Comparison of ENCODE assay signal across 21 cellular contexts in the genomic region with DNA sequence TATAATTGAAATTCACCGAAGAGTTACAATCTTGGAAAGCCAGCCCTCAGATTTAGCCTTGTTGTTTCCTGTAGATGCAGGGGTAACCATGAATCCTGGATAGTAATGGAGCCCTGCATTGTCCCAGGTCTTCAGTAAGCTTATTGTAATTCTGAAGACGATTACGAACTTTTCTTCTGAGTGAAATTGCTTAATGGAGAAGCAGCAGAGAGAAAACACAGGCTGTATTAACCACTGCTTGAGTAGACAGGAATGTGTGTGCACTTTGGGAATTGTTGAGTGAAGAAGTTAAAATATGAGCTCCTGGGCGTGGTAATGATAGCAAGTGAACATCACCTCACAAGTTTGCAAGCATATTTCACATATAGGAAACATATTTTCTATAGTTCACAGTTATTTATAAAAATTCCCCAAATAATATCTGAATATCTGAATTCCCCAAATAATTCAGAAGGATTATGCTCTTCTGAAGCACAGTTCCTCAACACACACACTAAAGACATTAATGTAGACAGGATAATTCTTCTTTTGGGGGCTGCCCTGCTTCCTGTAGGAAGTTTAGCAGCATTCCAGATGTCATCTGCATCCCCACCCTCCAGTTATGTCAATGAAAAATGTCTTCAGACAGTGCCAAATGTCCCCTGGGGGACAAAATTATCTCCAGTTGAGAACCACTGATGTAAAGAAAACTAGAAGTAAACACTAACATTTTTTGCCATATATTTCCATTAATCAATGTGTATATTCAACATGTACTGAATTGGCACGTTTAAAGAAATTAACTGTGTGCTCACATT. TPM values are rescaled to one million over a fixed set of nuclear protein-coding genes. Genes with fewer than 3 reads are reported as not detected.
DNase-seq lines count a peak whose midpoint lies in the region; ATAC-seq, FAIRE-seq and TF ChIP-seq lines count a peak whose summit lies in the region.
"Had no signal": no experiment of that assay in that cellular context is flagged by ENCODE, and none has a peak within 500 bp of the region (broad histone marks: within the 10 kb centered on the region; RNA-seq: fewer than 3 reads in every experiment).

No MANE protein-coding gene starts in this region.

- TF ChIP-seq POLR2A in transverse colon (IDR thresholded peaks at IDR 0.05) (no peak), GM18505 (IDR thresholded peaks at IDR 0.05; ENCODE audit: borderline replicate concordance, extremely low read depth, insufficient read depth, insufficient read length) (no peak)

- no peaks in the 10 kb centered on the region for H3K36me3 Mint-ChIP-seq in GM23338 (ENCODE audit: low read depth)
- H3K36me3 Mint-ChIP-seq: activated CD8-positive, alpha-beta memory T cell treated with anti-CD3 and anti-CD28 coated beads, Interleukin-2, amount 10 ng/mL, durations not matched to agents 7 days and 5 days had no signal

- FAIRE-seq in D721Med (lab: Jason Lieb, UNC): no peak

- no peak for TF ChIP-seq CTCF in GM23338 (conservative IDR thresholded peaks at IDR 0.05; ENCODE audit: low read depth in 2 of 2)
- TF ChIP-seq CTCF in transverse colon (IDR thresholded peaks at IDR 0.05): no peak
- TF ChIP-seq CTCF in D721Med (IDR thresholded peaks at IDR 0.05; ENCODE audit: insufficient read depth, missing control alignments): no peak

- ATAC-seq in GM23338 (no peak), GM18505 (IDR thresholded peaks at IDR 0.05; ENCODE audit: unreplicated experiment) (no peak)
- ATAC-seq: activated CD4-positive, alpha-beta T cell treated with anti-CD3 and anti-CD28 coated beads for 36 hours; activated CD8-positive, alpha-beta memory T cell treated with anti-CD3 and anti-CD28 coated beads, Interleukin-2, amount 10 ng/mL, durations not matched to agents 7 days and 5 days; SK-N-SH treated with all-trans-retinoic acid at 6 μM for 48 hours had no signal

- no peaks in the 10 kb centered on the region for H3K9me3 Mint-ChIP-seq in GM23338

- intact Hi-C loops in transverse colon (cut with DNase I; ENCODE audit: low total_unique reads): loop anchor here (5.0 kb wide), 1 partner anchor 299 kb away; no protein-coding TSS in a partner anchor

- no peak overlapping the region for H3K27ac Mint-ChIP-seq in GM23338
- H3K27ac Mint-ChIP-seq: activated CD4-positive, alpha-beta T cell treated with anti-CD3 and anti-CD28 coated beads for 36 hours; activated CD8-positive, alpha-beta memory T cell treated with anti-CD3 and anti-CD28 coated beads, Interleukin-2, amount 10 ng/mL, durations not matched to agents 7 days and 5 days; B cell had no signal

- peaks cover 19% of the 10 kb centered on the region for H3K4me1 Mint-ChIP-seq in GM23338
- H3K4me1 Mint-ChIP-seq: activated CD4-positive, alpha-beta T cell treated with anti-CD3 and anti-CD28 coated beads for 36 hours; activated CD8-positive, alpha-beta memory T cell treated with anti-CD3 and anti-CD28 coated beads, Interleukin-2, amount 10 ng/mL, durations not matched to agents 7 days and 5 days; B cell had no signal

- no peaks in the 10 kb centered on the region for H3K79me2 ChIP-seq in GM23338 (replicated peaks; ENCODE audit: insufficient read depth)

- H3K27ac ChIP-seq in GM23338 (ENCODE audit: low read depth) (no peak overlapping the region), SK-N-MC (peak overlapping the region; percentile 94), transverse colon (peak overlapping the region in 1 of 4 donors; percentile 32)
- H3K27ac ChIP-seq: KMS-11 had no signal

- H3K4me2 ChIP-seq in GM23338 (no peak overlapping the region), skeletal muscle satellite cell (ENCODE audit: low read length) (no peak overlapping the region)
- H3K4me2 ChIP-seq: KMS-11 had no signal

- H3K9me2 ChIP-seq in GM23338 (ENCODE audit: insufficient read depth): no peaks in the 10 kb centered on the region

- 66 to 67% methylated on average over 5 of the region's 5 CpGs for WGBS in transverse colon (ENCODE audit: low coverage in 1 of 2), 2 donors

- no peak for TF ChIP-seq EP300 in transverse colon (IDR thresholded peaks at IDR 0.05; ENCODE audit: low read depth)

- no peak overlapping the region for H3K4me3 Mint-ChIP-seq in GM23338
- H3K4me3 Mint-ChIP-seq: activated CD4-positive, alpha-beta T cell treated with anti-CD3 and anti-CD28 coated beads for 36 hours; activated CD8-positive, alpha-beta memory T cell treated with anti-CD3 and anti-CD28 coated beads, Interleukin-2, amount 10 ng/mL, durations not matched to agents 7 days and 5 days; B cell had no signal

- H3K9me3 ChIP-seq in SK-N-MC (ENCODE audit: low read depth, low read length) (no peaks in the 10 kb centered on the region), skeletal muscle satellite cell (replicated peaks; ENCODE audit: low read length) (no peaks in the 10 kb centered on the region), transverse colon (no peaks in the 10 kb centered on the region)

- H3K36me3 ChIP-seq in GM23338 (ENCODE audit: insufficient read depth): no peaks in the 10 kb centered on the region
- H3K36me3 ChIP-seq in SK-N-MC (ENCODE audit: insufficient read depth, low read length): no peaks in the 10 kb centered on the region
- peaks cover 26% of the 10 kb centered on the region for H3K36me3 ChIP-seq in skeletal muscle satellite cell (ENCODE audit: insufficient read depth, low read length)
- H3K36me3 ChIP-seq in transverse colon: peaks cover 0 to 9% (median under 1%) of the 10 kb centered on the region in 4 donors

- no peak overlapping the region for H3K9ac ChIP-seq in SK-N-MC (ENCODE audit: insufficient read length)
- peak overlapping the region; percentile 84 for H3K9ac ChIP-seq in skeletal muscle satellite cell (ENCODE audit: low read depth, low read length)
- H3K9ac ChIP-seq: KMS-11 had no signal

- H3F3A ChIP-seq in GM23338 (replicated peaks; ENCODE audit: low read depth): no peaks in the 10 kb centered on the region

- H3K4me3 ChIP-seq in GM23338: no peak overlapping the region
- H3K4me3 ChIP-seq in SK-N-MC: peak overlapping the region; percentile 44
- H3K4me3 ChIP-seq in skeletal muscle satellite cell (ENCODE audit: low read length): no peak overlapping the region
- H3K4me3 ChIP-seq in transverse colon: no peak overlapping the region

- H2AFZ ChIP-seq in GM23338: 0 out of 2 replicates have a peak overlapping the region, but pooled peaks have one; percentile 12

- H4K20me1 ChIP-seq in GM23338 (replicated peaks; ENCODE audit: insufficient read depth): no peaks in the 10 kb centered on the region

- DNase-seq in GM23338 (ENCODE audit: low spot score): no peak
- DNase-seq in SK-N-MC (ENCODE audit: low read depth, low spot score): no peak
- DNase-seq in kidney tubule cell (ENCODE audit: low spot score): peak; percentile 50
- DNase-seq in NCI-H2107 treated with DMSO at 0.1 percent for 48 hours (lab: John Stamatoyannopoulos, UW; ENCODE audit: unreplicated experiment): no peak
- no peak for DNase-seq in transverse colon
- no peak for DNase-seq in D721Med (ENCODE audit: insufficient read length, low spot score)
- DNase-seq: activated CD4-positive, alpha-beta T cell treated with anti-CD3 and anti-CD28 coated beads for 36 hours; activated CD8-positive, alpha-beta memory T cell treated with anti-CD3 and anti-CD28 coated beads, Interleukin-2, amount 10 ng/mL, durations not matched to agents 7 days and 5 days; activated effector memory CD4-positive, alpha-beta T cell treated with anti-CD3 and anti-CD28 coated beads, Interleukin-2, amount 50 U/mL, for 16 hours; amygdala; hippocampal formation; islet precursor cell; NCI-H1092; NCI-H2081; NCI-H524; stimulated activated CD4-positive, alpha-beta T cell treated with anti-CD3 and anti-CD28 coated beads, Interleukin-4, amount 100 ng/mL, for 1 hour had no signal

- H3K27me3 Mint-ChIP-seq in GM23338 (ENCODE audit: insufficient read depth, low read depth, poor library complexity): peaks cover 2% of the 10 kb centered on the region

- H3K4me1 ChIP-seq in GM23338 (ENCODE audit: insufficient read depth) (0 out of 2 replicates have a peak, but pooled peaks cover 9% of the 10 kb centered on the region), skeletal muscle satellite cell (ENCODE audit: control insufficient read depth, insufficient read depth, low read length) (peaks cover 60% of the 10 kb centered on the region), transverse colon (peaks cover 20 to 50% (median 23%) of the 10 kb centered on the region in 4 donors)

- H3K27me3 ChIP-seq in GM23338 (ENCODE audit: insufficient read depth) (no peaks in the 10 kb centered on the region), skeletal muscle satellite cell (ENCODE audit: control insufficient read depth, insufficient read depth, low read length) (no peaks in the 10 kb centered on the region), transverse colon (no peaks in the 10 kb centered on the region)

- in situ Hi-C loops in transverse colon (cut with MboI; ENCODE audit: low pct_ligation_motif_present in 1 of 4, low pct_unique_long_range_greater_than_20kb in 1 of 4, low sequenced_read_pairs in 3 of 4): loop anchor here in 1 of 4 donors (10.0 kb wide), 1 partner anchor 206 kb away; no protein-coding TSS in a partner anchor

RNA-seq across cellular contexts. Expression of gene NAA20, which starts 26.1 kb away (rescaled TPM):
- 28.7 and 29.4 TPM in 2 replicates for total RNA-seq in GM23338 (2014; rRNA removed; shearing (Covaris generic))
- polyA plus RNA-seq in GM23338 (2016; fragmentation: Nextera tagmentation; extraction: Ambion mirVana): 117 and 127 TPM in 2 replicates
- total RNA-seq in skeletal muscle satellite cell (2012; rRNA removed): 45.4 and 52.5 TPM in 2 replicates
- total RNA-seq in transverse colon: 10 to 100 TPM; 26.5 to 58.0 (median 32.7) TPM
